10 cellular contexts compared by ENCODE assay signal in genomic region chr7:5824297-5824610, GRCh38. TPM values are rescaled to one million over a fixed set of nuclear protein-coding genes. Genes with fewer than 3 reads are reported as not detected.
DNase-seq lines count a peak whose midpoint lies in the region; ATAC-seq and TF ChIP-seq lines count a peak whose summit lies in the region.
"Had no signal": no experiment of that assay in that cellular context is flagged by ENCODE, and none has a peak within 500 bp of the region (broad histone marks: within the 10 kb centered on the region; RNA-seq: fewer than 3 reads in every experiment).

No MANE protein-coding gene starts in this region.

- H3K4me3 Mint-ChIP-seq in activated CD4-positive, alpha-beta memory T cell treated with anti-CD3 and anti-CD28 coated beads, Interleukin-2, amount 10 ng/mL, durations not matched to agents 7 days and 5 days, result peak overlapping the region; percentile 86

- no peaks in the 10 kb centered on the region for H3K9me3 Mint-ChIP-seq in activated CD4-positive, alpha-beta memory T cell treated with anti-CD3 and anti-CD28 coated beads, Interleukin-2, amount 10 ng/mL, durations not matched to agents 7 days and 5 days

- peak overlapping the region; percentile 95 for H3K27ac Mint-ChIP-seq in activated CD4-positive, alpha-beta memory T cell treated with anti-CD3 and anti-CD28 coated beads, Interleukin-2, amount 10 ng/mL, durations not matched to agents 7 days and 5 days

- no peak overlapping the region for H3K27ac ChIP-seq in HEK293 (ENCODE audit: extremely low read depth, low read depth, low read length)
- H3K27ac ChIP-seq in dorsolateral prefrontal cortex, result peak overlapping the region in 4 of 59 donors; percentile 87 to 91 (median 89)
- H3K27ac ChIP-seq: SJCRH30 had no signal

- H3K36me3 Mint-ChIP-seq in activated CD4-positive, alpha-beta memory T cell treated with anti-CD3 and anti-CD28 coated beads, Interleukin-2, amount 10 ng/mL, durations not matched to agents 7 days and 5 days (ENCODE audit: low read depth), result peaks cover 4% of the 10 kb centered on the region

- ATAC-seq in GM18907 (IDR thresholded peaks at IDR 0.05; ENCODE audit: unreplicated experiment), result no peak
- ATAC-seq: HCT116 had no signal

- H3K4me3 ChIP-seq in HEK293 (ENCODE audit: low read depth, low read length) (no peak overlapping the region), dorsolateral prefrontal cortex (peak overlapping the region in 53 of 59 donors; percentile 55 to 91 (median 77))
- H3K4me3 ChIP-seq: SJCRH30 had no signal

- DNase-seq in activated CD4-positive, alpha-beta memory T cell treated with anti-CD3 and anti-CD28 coated beads, Interleukin-2, amount 10 ng/mL, durations not matched to agents 7 days and 5 days, result peak; percentile 48
- DNase-seq in dorsolateral prefrontal cortex (peak in 2 of 10 donors; percentile 33 to 51), islet precursor cell (no peak), DMS153 (lab: John Stamatoyannopoulos, UW) (no peak), HEK293T (ENCODE audit: extremely low spot score) (no peak)
- DNase-seq in stimulated activated CD4-positive, alpha-beta T cell treated with anti-CD3 and anti-CD28 coated beads, Interleukin-4, amount 100 ng/mL, for 1 hour, result peak; percentile 52
- DNase-seq: SJCRH30 had no signal

- H3K36me3 ChIP-seq in HEK293 (ENCODE audit: control insufficient read depth in 2 of 2, insufficient read depth in 1 of 2, low read length in 2 of 2), result no peaks in the 10 kb centered on the region
- H3K36me3 ChIP-seq: SJCRH30 had no signal

- H3K27me3 Mint-ChIP-seq in activated CD4-positive, alpha-beta memory T cell treated with anti-CD3 and anti-CD28 coated beads, Interleukin-2, amount 10 ng/mL, durations not matched to agents 7 days and 5 days, result no peaks in the 10 kb centered on the region

- no peak for TF ChIP-seq CTCF in HEK293 (tag by site-specific recombination; IDR thresholded peaks at IDR 0.05)
- TF ChIP-seq CTCF in dorsolateral prefrontal cortex (IDR thresholded peaks at IDR 0.05 in 54 of 56, conservative IDR thresholded peaks at IDR 0.05 in 2 of 56; ENCODE audit: low read depth in 1 of 56, partially characterized antibody in 56 of 56), result no peak

- H3K4me1 ChIP-seq in HEK293 (ENCODE audit: control insufficient read depth, insufficient read depth, low read length), result peaks cover 4% of the 10 kb centered on the region; the same call in 1 of the 2 replicates
- H3K4me1 ChIP-seq: SJCRH30 had no signal

- no peaks in the 10 kb centered on the region for H3K27me3 ChIP-seq in dorsolateral prefrontal cortex

- POLR2A ChIA-PET in HEK293 (lab: Yijun Ruan, JAX), result no interaction called here
- POLR2A ChIA-PET in activated CD4-positive, alpha-beta memory T cell treated with anti-CD3 and anti-CD28 coated beads, Interleukin-2, amount 10 ng/mL, durations not matched to agents 7 days and 5 days (lab: Charles Lee), result no interaction called here
- POLR2A ChIA-PET in HEK293T (lab: Yijun Ruan, JAX), result no interaction called here

- no peaks in the 10 kb centered on the region for H3K9me3 ChIP-seq in HEK293 (ENCODE audit: control insufficient read depth, insufficient read depth, low read depth, low read length)
- H3K9me3 ChIP-seq: SJCRH30 had no signal

- intact Hi-C loops in dorsolateral prefrontal cortex (cut with DNase I), result no loop called here

- peaks cover 31% of the 10 kb centered on the region for H3K4me1 Mint-ChIP-seq in activated CD4-positive, alpha-beta memory T cell treated with anti-CD3 and anti-CD28 coated beads, Interleukin-2, amount 10 ng/mL, durations not matched to agents 7 days and 5 days

- CTCF ChIA-PET in HEK293 (lab: Yijun Ruan, JAX) (no interaction called here), HEK293T (lab: Yijun Ruan, JAX) (no interaction called here)
- CTCF ChIA-PET in activated CD4-positive, alpha-beta memory T cell treated with anti-CD3 and anti-CD28 coated beads, Interleukin-2, amount 10 ng/mL, durations not matched to agents 7 days and 5 days (lab: Charles Lee), result interaction anchor here (0.6 to 0.7 kb wide), 2 partner anchors 56 to 329 kb away, joined by 3 to 6 read pairs; no protein-coding TSS in a partner anchor

TF ChIP-seq in HEK293, 187 proteins besides CTCF, POLR2A, EP300 and RAD21:
- TF ChIP-seq ZNF610 (tag by site-specific recombination; IDR thresholded peaks at IDR 0.05; ENCODE audit: borderline replicate concordance) (no peak), ZNF362 (tag by site-specific recombination; IDR thresholded peaks at IDR 0.05) (peak; percentile 60; the same call in 1 of the 2 replicates)

TF ChIP-seq in HEK293T, 16 proteins besides CTCF, POLR2A, EP300 and RAD21:
- no peak for TF ChIP-seq ELF4 (IDR thresholded peaks at IDR 0.05)
- TF ChIP-seq LEF1 (IDR thresholded peaks at IDR 0.05; ENCODE audit: borderline replicate concordance), result no peak
- TF ChIP-seq, protein P1, sequence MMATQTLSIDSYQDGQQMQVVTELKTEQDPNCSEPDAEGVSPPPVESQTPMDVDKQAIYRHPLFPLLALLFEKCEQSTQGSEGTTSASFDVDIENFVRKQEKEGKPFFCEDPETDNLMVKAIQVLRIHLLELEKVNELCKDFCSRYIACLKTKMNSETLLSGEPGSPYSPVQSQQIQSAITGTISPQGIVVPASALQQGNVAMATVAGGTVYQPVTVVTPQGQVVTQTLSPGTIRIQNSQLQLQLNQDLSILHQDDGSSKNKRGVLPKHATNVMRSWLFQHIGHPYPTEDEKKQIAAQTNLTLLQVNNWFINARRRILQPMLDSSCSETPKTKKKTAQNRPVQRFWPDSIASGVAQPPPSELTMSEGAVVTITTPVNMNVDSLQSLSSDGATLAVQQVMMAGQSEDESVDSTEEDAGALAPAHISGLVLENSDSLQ (IDR thresholded peaks at IDR 0.05), result no peak
- TF ChIP-seq BHLHE40 (IDR thresholded peaks at IDR 0.05; ENCODE audit: borderline replicate concordance), result no peak
- no peak for TF ChIP-seq HDGF (IDR thresholded peaks at IDR 0.05; ENCODE audit: borderline replicate concordance)
- TF ChIP-seq SP1 (IDR thresholded peaks at IDR 0.05), result no peak
- no peak for TF ChIP-seq FOXK2 (IDR thresholded peaks at IDR 0.05)
- TF ChIP-seq CTBP1 (IDR thresholded peaks at IDR 0.05; ENCODE audit: borderline replicate concordance), result no peak
- no peak for TF ChIP-seq SUZ12 (IDR thresholded peaks at IDR 0.05)
- TF ChIP-seq TARDBP (IDR thresholded peaks at IDR 0.05), result no peak
- no peak for TF ChIP-seq ARNT (IDR thresholded peaks at IDR 0.05)
- no peak for TF ChIP-seq FOXA1 (IDR thresholded peaks at IDR 0.05)
- TF ChIP-seq L3MBTL2 (conservative IDR thresholded peaks at IDR 0.05), result no peak
- no peak for TF ChIP-seq ZNF384 (IDR thresholded peaks at IDR 0.05)
- no peak for TF ChIP-seq FOXM1 (IDR thresholded peaks at IDR 0.05; ENCODE audit: borderline replicate concordance)
- no peak for TF ChIP-seq NFRKB (IDR thresholded peaks at IDR 0.05)
TF ChIP-seq in HEK293T: peak in this region for 0.

RNA-seq across cellular contexts. Expression of gene RNF216, which starts 42.8 kb away (rescaled TPM):
- total RNA-seq in activated CD4-positive, alpha-beta memory T cell treated with anti-CD3 and anti-CD28 coated beads, Interleukin-2, amount 10 ng/mL, durations not matched to agents 7 days and 5 days, result 10 to 100 TPM; 24.8 to 25.2 TPM
- total RNA-seq in dorsolateral prefrontal cortex, result 10 to 100 TPM; 34.1 to 61.0 (median 44.3) TPM

RNA-seq across cellular contexts. Expression of gene OCM, which starts 56.3 kb away (rescaled TPM):
- total RNA-seq in activated CD4-positive, alpha-beta memory T cell treated with anti-CD3 and anti-CD28 coated beads, Interleukin-2, amount 10 ng/mL, durations not matched to agents 7 days and 5 days, result under 1 TPM; 0.33 to 0.73 TPM
- total RNA-seq in dorsolateral prefrontal cortex, result 1 to 10 TPM in 58 of 120 experiments, under 1 TPM in 18, not detected in 44; 0.61 to 3.7 (median 1.4) TPM
- total RNA-seq: SJCRH30 had no signal

Comparison
In these comparisons a context has a peak if more than half of its experiments do, and no peak if none do; other contexts are left out.
1. DNase-seq: peak in activated CD4-positive, alpha-beta memory T cell treated with anti-CD3 and anti-CD28 coated beads, Interleukin-2, amount 10 ng/mL, durations not matched to agents 7 days and 5 days (single experiment) and stimulated activated CD4-positive, alpha-beta T cell treated with anti-CD3 and anti-CD28 coated beads, Interleukin-4, amount 100 ng/mL, for 1 hour (single experiment); none in islet precursor cell (single experiment), DMS153 (single experiment) and HEK293T (single experiment).